ENCODE assay signal across 22 cellular contexts in genomic region chr14:95092723-95093122, GRCh38.
A peak's percentile ranks its signal among the peaks of the same experiment; 100 is the strongest.
DNase-seq lines count a peak whose midpoint lies in the region; TF ChIP-seq lines count a peak whose summit lies in the region.
"Had no signal": no experiment of that assay in that cellular context is flagged by ENCODE, and none has a peak within 500 bp of the region (broad histone marks: within the 10 kb centered on the region; RNA-seq: fewer than 3 reads in every experiment).

No MANE protein-coding gene starts in this region.

- no peaks in the 10 kb centered on the region for H3K9me3 Mint-ChIP-seq in activated naive CD4-positive, alpha-beta T cell treated with anti-CD3 and anti-CD28 coated beads, Interleukin-2, amount 50 U/mL, for 24 hours
- no peaks in the 10 kb centered on the region for H3K9me3 Mint-ChIP-seq in activated naive CD4-positive, alpha-beta T cell treated with anti-CD3 and anti-CD28 coated beads, Interleukin-2, amount 10 ng/mL, durations not matched to agents 7 days and 5 days
- H3K9me3 Mint-ChIP-seq: HFFc6 had no signal

- TF ChIP-seq POLR2A in thyroid gland (IDR thresholded peaks at IDR 0.05) = no peak

- peak overlapping the region; percentile 75 for H3K9ac ChIP-seq in SK-N-MC (ENCODE audit: insufficient read length)

- WGBS in thyroid gland, 2 donors = 77 to 80% methylated on average over 9 of the region's 9 CpGs

- peaks cover 3% of the 10 kb centered on the region for H3K4me1 Mint-ChIP-seq in activated naive CD4-positive, alpha-beta T cell treated with anti-CD3 and anti-CD28 coated beads, Interleukin-2, amount 50 U/mL, for 24 hours
- H3K4me1 Mint-ChIP-seq in activated naive CD4-positive, alpha-beta T cell treated with anti-CD3 and anti-CD28 coated beads, Interleukin-2, amount 10 ng/mL, durations not matched to agents 7 days and 5 days = no peaks in the 10 kb centered on the region

- CTCF ChIA-PET in activated naive CD4-positive, alpha-beta T cell treated with anti-CD3 and anti-CD28 coated beads, Interleukin-2, amount 10 ng/mL, durations not matched to agents 7 days and 5 days (lab: Charles Lee) = no interaction called here

- H3K36me3 Mint-ChIP-seq in activated naive CD4-positive, alpha-beta T cell treated with anti-CD3 and anti-CD28 coated beads, Interleukin-2, amount 50 U/mL, for 24 hours = peaks cover 6% of the 10 kb centered on the region
- peaks cover 53% of the 10 kb centered on the region for H3K36me3 Mint-ChIP-seq in activated naive CD4-positive, alpha-beta T cell treated with anti-CD3 and anti-CD28 coated beads, Interleukin-2, amount 10 ng/mL, durations not matched to agents 7 days and 5 days

- H3K27ac Mint-ChIP-seq in activated naive CD4-positive, alpha-beta T cell treated with anti-CD3 and anti-CD28 coated beads, Interleukin-2, amount 50 U/mL, for 24 hours = peak overlapping the region; percentile 84
- H3K27ac Mint-ChIP-seq in activated naive CD4-positive, alpha-beta T cell treated with anti-CD3 and anti-CD28 coated beads, Interleukin-2, amount 10 ng/mL, durations not matched to agents 7 days and 5 days = no peak overlapping the region
- H3K27ac Mint-ChIP-seq: HFFc6 had no signal

- H3K9me3 ChIP-seq in SK-N-MC (ENCODE audit: low read depth, low read length) (no peaks in the 10 kb centered on the region), thyroid gland (no peaks in the 10 kb centered on the region)
- H3K9me3 ChIP-seq: HAP-1 had no signal

- peak overlapping the region; percentile 77 for H3K4me3 ChIP-seq in SK-N-MC
- no peak overlapping the region for H3K4me3 ChIP-seq in fibroblast of mammary gland (ENCODE audit: control insufficient read depth, low read depth, low read length)
- no peak overlapping the region for H3K4me3 ChIP-seq in thyroid gland (replicated peaks in 1 of 3)
- H3K4me3 ChIP-seq: HAP-1 had no signal

- TF ChIP-seq CTCF in fibroblast of mammary gland (conservative IDR thresholded peaks at IDR 0.05; ENCODE audit: control insufficient read depth, insufficient read depth, low read depth, low read length) (no peak), thyroid gland (IDR thresholded peaks at IDR 0.05) (no peak)

- H3K27ac ChIP-seq in SK-N-MC (peak overlapping the region; percentile 80), thyroid gland (no peak overlapping the region)
- H3K27ac ChIP-seq: HL-60, RWPE1 had no signal

- no peak for DNase-seq in activated naive CD4-positive, alpha-beta T cell treated with anti-CD3 and anti-CD28 coated beads, Interleukin-2, amount 10 ng/mL, durations not matched to agents 7 days and 5 days
- DNase-seq in SK-N-MC (ENCODE audit: low read depth, low spot score) (no peak), fibroblast of mammary gland (ENCODE audit: low read depth) (peak; percentile 10), thyroid gland (peak; percentile 61 to 63), NCI-H1092 (lab: John Stamatoyannopoulos, UW) (no peak)
- DNase-seq in NK-92 treated with Interleukin-12 subunit alpha and Interleukin-12 subunit beta, amount 100 ng/mL, for 24 hours (lab: John Stamatoyannopoulos, UW) = no peak
- DNase-seq: Calu3, DMS79 treated with DMSO at 0.1 percent for 48 hours, GF-D8, GOT3, HFFc6, Karpas-422, NCI-H1105, NCI-H1436 treated with DMSO at 0.1 percent for 48 hours, NCI-H1930, NCI-H2107, NCI-H526 treated with DMSO at 0.1 percent for 48 hours, SHP77 had no signal

- H3K36me3 ChIP-seq in SK-N-MC (ENCODE audit: insufficient read depth, low read length) (peaks cover 77% of the 10 kb centered on the region), thyroid gland (peaks cover 29 to 42% of the 10 kb centered on the region in 2 donors)

- H3K4me1 ChIP-seq in thyroid gland = peaks cover 0 to 4% of the 10 kb centered on the region in 2 donors

- no peak overlapping the region for H3K4me3 Mint-ChIP-seq in activated naive CD4-positive, alpha-beta T cell treated with anti-CD3 and anti-CD28 coated beads, Interleukin-2, amount 50 U/mL, for 24 hours
- H3K4me3 Mint-ChIP-seq in activated naive CD4-positive, alpha-beta T cell treated with anti-CD3 and anti-CD28 coated beads, Interleukin-2, amount 10 ng/mL, durations not matched to agents 7 days and 5 days = no peak overlapping the region
- H3K4me3 Mint-ChIP-seq: HFFc6 had no signal

- H3K27me3 Mint-ChIP-seq in activated naive CD4-positive, alpha-beta T cell treated with anti-CD3 and anti-CD28 coated beads, Interleukin-2, amount 50 U/mL, for 24 hours = no peaks in the 10 kb centered on the region
- no peaks in the 10 kb centered on the region for H3K27me3 Mint-ChIP-seq in activated naive CD4-positive, alpha-beta T cell treated with anti-CD3 and anti-CD28 coated beads, Interleukin-2, amount 10 ng/mL, durations not matched to agents 7 days and 5 days

- no peaks in the 10 kb centered on the region for H3K27me3 ChIP-seq in thyroid gland

- intact Hi-C loops in thyroid gland (cut with DNase I) = loop anchor here (10.0 kb wide), 1 partner anchor 398 kb away; no protein-coding TSS in a partner anchor

Comparison
In these comparisons a context has a peak if more than half of its experiments do, and no peak if none do; other contexts are left out.
1. DNase-seq: peak in fibroblast of mammary gland (single experiment) and thyroid gland (2 of 2); none in activated naive CD4-positive, alpha-beta T cell treated with anti-CD3 and anti-CD28 coated beads, Interleukin-2, amount 10 ng/mL, durations not matched to agents 7 days and 5 days (single experiment), SK-N-MC (single experiment), NK-92 treated with Interleukin-12 subunit alpha and Interleukin-12 subunit beta, amount 100 ng/mL, for 24 hours (single experiment) and NCI-H1092 (single experiment).